ENCODE assay signal across 1 cellular context in genomic region chr22:49960159-49960966, GRCh38.
TF ChIP-seq lines count a peak whose summit lies in the region.

TSS of gene PIM3 (plus strand) at chr22:49960772. CDS start at chr22:49960948, 176 bp downstream.

TF ChIP-seq in GM23338, 12 proteins besides CTCF, POLR2A, EP300 and RAD21 (continued from another document):
- TF ChIP-seq REST (IDR thresholded peaks at IDR 0.05; ENCODE audit: unreplicated experiment): no peak
